ENCODE assay signal across 9 cellular contexts in genomic region chr9:89154651-89155336, GRCh38.
DNase-seq lines count a peak whose midpoint lies in the region; ATAC-seq and TF ChIP-seq lines count a peak whose summit lies in the region.
"Had no signal": no experiment of that assay in that cellular context is flagged by ENCODE, and none has a peak within 500 bp of the region (broad histone marks: within the 10 kb centered on the region; RNA-seq: fewer than 3 reads in every experiment).

No MANE protein-coding gene starts in this region.

- 0 out of 2 replicates have a peak, but pooled peaks cover 5% of the 10 kb centered on the region for H4K20me1 ChIP-seq in DND-41 (ENCODE audit: insufficient read depth, low read length)

- no peak overlapping the region for H3K9ac ChIP-seq in DND-41 (ENCODE audit: low read depth, low read length)

- H3K9me3 ChIP-seq in DND-41 (ENCODE audit: insufficient read depth, low read length, severe bottlenecking) = no peaks in the 10 kb centered on the region

- H3K36me3 ChIP-seq in DND-41 (ENCODE audit: insufficient read depth, low read length) = no peaks in the 10 kb centered on the region
- no peaks in the 10 kb centered on the region for H3K36me3 ChIP-seq in brain microvascular endothelial cell (replicated peaks)

- in situ Hi-C loops in brain microvascular endothelial cell (cut with HindIII; ENCODE audit: low pct_ligation_motif_present, low sequenced_read_pairs) = no loop called here

- no peak overlapping the region for H3K4me2 ChIP-seq in DND-41 (ENCODE audit: insufficient read depth, low read length)

- no peaks in the 10 kb centered on the region for H3K79me2 ChIP-seq in DND-41 (ENCODE audit: insufficient read depth, low read length)

- H3K27me3 ChIP-seq in DND-41 (ENCODE audit: insufficient read depth, low read length, poor library complexity) (no peaks in the 10 kb centered on the region), brain microvascular endothelial cell (replicated peaks) (no peaks in the 10 kb centered on the region)

- ATAC-seq in DND-41 (ENCODE audit: insufficient read depth, low read depth) (peak; percentile 69), GM21447 (IDR thresholded peaks at IDR 0.05; ENCODE audit: unreplicated experiment) (no peak), HG02642 (IDR thresholded peaks at IDR 0.05; ENCODE audit: poor library complexity, unreplicated experiment) (no peak)

- no peak overlapping the region for H2AFZ ChIP-seq in DND-41 (ENCODE audit: low read depth, low read length)

- H3K27ac ChIP-seq in DND-41 (ENCODE audit: low read length) = no peak overlapping the region
- peak overlapping the region; percentile 97 for H3K27ac ChIP-seq in brain microvascular endothelial cell

- H3K4me1 ChIP-seq in DND-41 (ENCODE audit: insufficient read depth, low read length) = no peaks in the 10 kb centered on the region

- no peak for TF ChIP-seq CTCF in DND-41 (IDR thresholded peaks at IDR 0.05; ENCODE audit: borderline replicate concordance, extremely low read depth, low read length, poor library complexity, severe bottlenecking)
- TF ChIP-seq CTCF in brain microvascular endothelial cell (IDR thresholded peaks at IDR 0.05; ENCODE audit: low read depth, low read length, missing control alignments) = no peak

- DNase-seq in DND-41 (no peak), MV-4-11 (lab: John Stamatoyannopoulos, UW) (peak; percentile 85), brain microvascular endothelial cell (peak; percentile 90), non-pigmented ciliary epithelial cell (ENCODE audit: low read depth) (peak; percentile 87), D341Med (ENCODE audit: low spot score) (no peak), DMS153 treated with DMSO at 0.1 percent for 48 hours (lab: John Stamatoyannopoulos, UW; ENCODE audit: unreplicated experiment) (no peak)
- DNase-seq: T-helper 9 cell had no signal

- H3K4me3 ChIP-seq in DND-41 (ENCODE audit: low read depth in 1 of 2, low read length in 2 of 2) = no peak overlapping the region
- H3K4me3 ChIP-seq in brain microvascular endothelial cell (ENCODE audit: low read depth, low read length) = no peak overlapping the region

Comparison
In these comparisons a context has a peak if more than half of its experiments do, and no peak if none do; other contexts are left out.
1. DNase-seq: peak in MV-4-11 (single experiment), brain microvascular endothelial cell (single experiment) and non-pigmented ciliary epithelial cell (single experiment); none in DND-41 (single experiment), D341Med (single experiment) and DMS153 treated with DMSO at 0.1 percent for 48 hours (single experiment).